In genomic region chr2:56770490-56770889, GRCh38 we compare ENCODE assay signal across 28 cellular contexts.
DNase-seq lines count a peak whose midpoint lies in the region; TF ChIP-seq lines count a peak whose summit lies in the region.
"Had no signal": no experiment of that assay in that cellular context is flagged by ENCODE, and none has a peak within 500 bp of the region (broad histone marks: within the 10 kb centered on the region; RNA-seq: fewer than 3 reads in every experiment).

No MANE protein-coding gene starts in this region.

- H3K4me3 Mint-ChIP-seq in MCF 10A (ENCODE audit: unreplicated experiment) = no peak overlapping the region
- H3K4me3 Mint-ChIP-seq: activated CD4-positive, alpha-beta T cell treated with anti-CD3 and anti-CD28 coated beads for 36 hours; activated T-cell treated with anti-CD3 and anti-CD28 coated beads, Interleukin-2, amount 50 U/mL, for 4 hours; IgD-negative memory B cell; neural crest cell; T-cell had no signal

- WGBS in mammary epithelial cell (ENCODE audit: low coverage, missing lambda C conversion rate) = 3% methylated on average over 2 of the region's 2 CpGs

- H3K27me3 ChIP-seq in breast epithelium = no peaks in the 10 kb centered on the region
- H3K27me3 ChIP-seq in mammary epithelial cell (ENCODE audit: insufficient read depth, low read length) = no peaks in the 10 kb centered on the region
- no peaks in the 10 kb centered on the region for H3K27me3 ChIP-seq in left ventricle myocardium inferior (ENCODE audit: low read depth)
- H3K27me3 ChIP-seq: BLaER1 treated with 17β-estradiol and CSF1 and Interleukin-3, amounts not matched to agents 10 nM and 100 nM; upper lobe of right lung had no signal

- H3K4me1 Mint-ChIP-seq in MCF 10A (ENCODE audit: insufficient read depth, unreplicated experiment) = peaks cover 6% of the 10 kb centered on the region
- H3K4me1 Mint-ChIP-seq: activated CD4-positive, alpha-beta T cell treated with anti-CD3 and anti-CD28 coated beads for 36 hours; IgD-negative memory B cell; neural crest cell; T-cell had no signal

- H3K27me3 Mint-ChIP-seq in MCF 10A (ENCODE audit: insufficient read depth, unreplicated experiment) = no peaks in the 10 kb centered on the region
- H3K27me3 Mint-ChIP-seq: activated CD4-positive, alpha-beta T cell treated with anti-CD3 and anti-CD28 coated beads for 36 hours; IgD-negative memory B cell; T-cell had no signal

- BruUV-seq in MCF 10A (replicated peaks; lab: Mats Ljungman, UMichigan) (no TSS peak), mammary epithelial cell (replicated peaks; lab: Mats Ljungman, UMichigan) (no TSS peak)

- CTCF ChIA-PET in MCF 10A (lab: Yijun Ruan, JAX) = no interaction called here
- CTCF ChIA-PET in mammary epithelial cell (lab: Charles Lee; ENCODE audit: low non-redundant PET) = no interaction called here

- no peak for TF ChIP-seq POLR2A in breast epithelium (IDR thresholded peaks at IDR 0.05)

- no peak overlapping the region for H3K9ac ChIP-seq in mammary epithelial cell (ENCODE audit: insufficient read depth, low read length)
- H3K9ac ChIP-seq: BLaER1 treated with 17β-estradiol and CSF1 and Interleukin-3, amounts not matched to agents 10 nM and 100 nM had no signal

- dilution Hi-C loops in mammary epithelial cell (cut with HindIII; ENCODE audit: low sequenced_read_pairs) = no loop called here

- POLR2A ChIA-PET in MCF 10A (lab: Yijun Ruan, JAX) = no interaction called here

- no peak overlapping the region for H3K4me3 ChIP-seq in breast epithelium
- no peak overlapping the region for H3K4me3 ChIP-seq in mammary epithelial cell (replicated peaks in 1 of 3; ENCODE audit: insufficient read depth in 1 of 3, low read depth in 2 of 3, low read length in 3 of 3)
- no peak overlapping the region for H3K4me3 ChIP-seq in left ventricle myocardium inferior
- H3K4me3 ChIP-seq: BLaER1 treated with 17β-estradiol and CSF1 and Interleukin-3, amounts not matched to agents 10 nM and 100 nM; upper lobe of right lung had no signal

- in situ Hi-C loops in mammary epithelial cell (cut with MboI; ENCODE audit: low sequenced_read_pairs in 2 of 2) = loop anchor here in 1 of 2 donors (25.0 kb wide), 1 partner anchor 583 kb away; the partner anchor contains the start of gene CCDC85A

- peak overlapping the region; percentile 49 for H3K27ac Mint-ChIP-seq in MCF 10A (ENCODE audit: low read depth, unreplicated experiment)
- H3K27ac Mint-ChIP-seq: activated CD4-positive, alpha-beta T cell treated with anti-CD3 and anti-CD28 coated beads for 36 hours; IgD-negative memory B cell; T-cell had no signal

- TF ChIP-seq CTCF in MCF 10A (IDR thresholded peaks at IDR 0.05; ENCODE audit: unreplicated experiment) (no peak), breast epithelium (IDR thresholded peaks at IDR 0.05) (no peak), mammary epithelial cell (conservative IDR thresholded peaks at IDR 0.05 in 1 of 2, IDR thresholded peaks at IDR 0.05 in 1 of 2; ENCODE audit: extremely low read depth in 1 of 2, insufficient read depth in 1 of 2, low read depth in 1 of 2, low read length in 2 of 2) (no peak), left ventricle myocardium inferior (IDR thresholded peaks at IDR 0.05; ENCODE audit: borderline replicate concordance) (no peak)

- H4K20me1 ChIP-seq in mammary epithelial cell (ENCODE audit: insufficient read depth, low read length) = no peaks in the 10 kb centered on the region
- H4K20me1 ChIP-seq: BLaER1 treated with 17β-estradiol and CSF1 and Interleukin-3, amounts not matched to agents 10 nM and 100 nM had no signal

- peaks cover 0 to 7% of the 10 kb centered on the region in 2 donors for H3K9me3 ChIP-seq in breast epithelium
- no peaks in the 10 kb centered on the region for H3K9me3 ChIP-seq in mammary epithelial cell (replicated peaks; ENCODE audit: insufficient read depth, low read length)
- H3K9me3 ChIP-seq in left ventricle myocardium inferior (replicated peaks) = peaks cover 24% of the 10 kb centered on the region
- H3K9me3 ChIP-seq: BLaER1 treated with 17β-estradiol and CSF1 and Interleukin-3, amounts not matched to agents 10 nM and 100 nM; upper lobe of right lung had no signal

- H3K36me3 ChIP-seq in breast epithelium = no peaks in the 10 kb centered on the region
- no peaks in the 10 kb centered on the region for H3K36me3 ChIP-seq in mammary epithelial cell (ENCODE audit: insufficient read depth, low read length)
- H3K36me3 ChIP-seq in left ventricle myocardium inferior = no peaks in the 10 kb centered on the region
- H3K36me3 ChIP-seq: BLaER1 treated with 17β-estradiol and CSF1 and Interleukin-3, amounts not matched to agents 10 nM and 100 nM; upper lobe of right lung had no signal

- DNase-seq in MCF 10A (ENCODE audit: unreplicated experiment) (peak; percentile 8), breast epithelium (ENCODE audit: low spot score in 2 of 2) (no peak), HT1080 (ENCODE audit: low read depth) (peak; percentile 65), mammary epithelial cell (peak; percentile 3), stromal cell of bone marrow (ENCODE audit: low read depth) (peak; percentile 5), left ventricle myocardium inferior (no peak), NCI-H1436 (lab: John Stamatoyannopoulos, UW) (no peak)
- no peak for DNase-seq in activated CD4-positive, alpha-beta T cell treated with anti-CD3 and anti-CD28 coated beads for 48 hours
- DNase-seq: 8988T; activated CD4-positive, alpha-beta T cell treated with anti-CD3 and anti-CD28 coated beads for 36 hours; activated naive CD4-positive, alpha-beta T cell treated with Interleukin-2 at 50 U/mL for 16 hours; activated T-cell treated with anti-CD3 and anti-CD28 coated beads, Interleukin-2, amount 50 U/mL, for 4 hours; Calu3; central memory CD4-positive, alpha-beta T cell; foreskin melanocyte; GOT3; islet precursor cell; MM.1S; NCI-H1694; NCI-H748 treated with DMSO at 0.1 percent for 48 hours; SHP77 treated with DMSO at 0.1 percent for 48 hours; substantia nigra; T-cell; upper lobe of right lung had no signal

- no peak overlapping the region for H2AFZ ChIP-seq in mammary epithelial cell (ENCODE audit: low read depth, low read length)

- H3K4me1 ChIP-seq in breast epithelium (no peaks in the 10 kb centered on the region), mammary epithelial cell (ENCODE audit: insufficient read depth, low read length) (no peaks in the 10 kb centered on the region), left ventricle myocardium inferior (no peaks in the 10 kb centered on the region)
- H3K4me1 ChIP-seq: BLaER1 treated with 17β-estradiol and CSF1 and Interleukin-3, amounts not matched to agents 10 nM and 100 nM; upper lobe of right lung had no signal

- no peak overlapping the region for H3K27ac ChIP-seq in breast epithelium
- H3K27ac ChIP-seq in mammary epithelial cell (ENCODE audit: insufficient read depth, low read depth, low read length) = no peak overlapping the region
- H3K27ac ChIP-seq in left ventricle myocardium inferior (replicated peaks) = no peak overlapping the region
- H3K27ac ChIP-seq: BLaER1 treated with 17β-estradiol and CSF1 and Interleukin-3, amounts not matched to agents 10 nM and 100 nM; HL-60; upper lobe of right lung had no signal

- no peaks in the 10 kb centered on the region for H3K9me3 Mint-ChIP-seq in MCF 10A (ENCODE audit: unreplicated experiment)
- H3K9me3 Mint-ChIP-seq: IgD-negative memory B cell, neural crest cell had no signal

- intact Hi-C loops in MCF 10A (cut with micrococcal nuclease) = no loop called here
- intact Hi-C loops in breast epithelium (cut with DNase I; ENCODE audit: low total_unique reads) = no loop called here
- intact Hi-C loops in mammary epithelial cell (cut with micrococcal nuclease) = no loop called here
- intact Hi-C loops in left ventricle myocardium inferior (cut with micrococcal nuclease) = no loop called here

- no peaks in the 10 kb centered on the region for H3K36me3 Mint-ChIP-seq in MCF 10A (ENCODE audit: insufficient read depth, unreplicated experiment)
- H3K36me3 Mint-ChIP-seq: IgD-negative memory B cell, T-cell had no signal

- no peak overlapping the region for H3K4me2 ChIP-seq in mammary epithelial cell (ENCODE audit: insufficient read depth, low read depth, low read length)
- H3K4me2 ChIP-seq: BLaER1 treated with 17β-estradiol and CSF1 and Interleukin-3, amounts not matched to agents 10 nM and 100 nM had no signal

- no peaks in the 10 kb centered on the region for H3K79me2 ChIP-seq in mammary epithelial cell (ENCODE audit: insufficient read depth, low read length)

Comparison
In these comparisons a context has a peak if more than half of its experiments do, and no peak if none do; other contexts are left out.
1. DNase-seq: peak in MCF 10A (single experiment), HT1080 (single experiment), mammary epithelial cell (single experiment) and stromal cell of bone marrow (single experiment); none in breast epithelium (0 of 2), activated CD4-positive, alpha-beta T cell treated with anti-CD3 and anti-CD28 coated beads for 48 hours (single experiment), left ventricle myocardium inferior (single experiment) and NCI-H1436 (single experiment).